ENCODE assay signal across 8 cellular contexts in the genomic region with DNA sequence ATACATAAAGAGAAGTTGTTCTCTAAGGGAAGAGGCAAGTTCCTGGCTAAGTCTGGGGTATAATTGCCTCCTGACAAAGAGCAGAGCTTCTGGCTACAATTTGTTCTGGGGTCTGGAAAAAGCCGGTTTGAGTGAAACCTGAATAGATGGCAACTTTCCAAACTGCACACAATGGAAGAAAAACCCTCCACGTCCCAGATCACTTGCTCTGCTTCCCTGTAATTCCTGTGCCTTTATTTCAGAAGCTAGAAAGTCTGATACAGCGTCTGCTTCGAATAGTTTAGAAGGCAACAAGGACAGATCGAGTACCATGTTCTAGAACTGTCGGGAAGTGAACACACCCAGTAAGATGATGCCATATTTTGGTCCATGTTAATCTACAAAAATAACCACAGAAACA. TPM values are rescaled to one million over a fixed set of nuclear protein-coding genes. Genes with fewer than 3 reads are reported as not detected.
DNase-seq lines count a peak whose midpoint lies in the region; ATAC-seq, FAIRE-seq and TF ChIP-seq lines count a peak whose summit lies in the region.

No MANE protein-coding gene starts in this region.

- H3K4me3 ChIP-seq in HUES48 (ENCODE audit: low read depth, low read length) (no peak overlapping the region), esophagus squamous epithelium (no peak overlapping the region), gastrocnemius medialis (peak overlapping the region in 2 of 4 donors; percentile 0)

- 26 to 31% methylated on average over 6 of the region's 6 CpGs for WGBS in esophagus squamous epithelium, 2 donors

- peak in 1 of 2 donors; percentile 29 for ATAC-seq in gastrocnemius medialis
- no peak for ATAC-seq in HG03571 (IDR thresholded peaks at IDR 0.05; ENCODE audit: unreplicated experiment)
- ATAC-seq in HG02610 (IDR thresholded peaks at IDR 0.05; ENCODE audit: unreplicated experiment) = no peak

- no peak for TF ChIP-seq CTCF in esophagus squamous epithelium (IDR thresholded peaks at IDR 0.05)
- no peak for TF ChIP-seq CTCF in gastrocnemius medialis (IDR thresholded peaks at IDR 0.05 in 4 of 5, conservative IDR thresholded peaks at IDR 0.05 in 1 of 5)

- no peak for TF ChIP-seq POLR2A in esophagus squamous epithelium (IDR thresholded peaks at IDR 0.05)
- TF ChIP-seq POLR2A in gastrocnemius medialis (IDR thresholded peaks at IDR 0.05) = no peak

- H3K4me1 ChIP-seq in HUES48 (ENCODE audit: control insufficient read depth, insufficient read depth, low read length) (0 out of 2 replicates have a peak, but pooled peaks cover 8% of the 10 kb centered on the region), esophagus squamous epithelium (peaks cover 26 to 41% (median 29%) of the 10 kb centered on the region in 3 donors), gastrocnemius medialis (peaks cover 39 to 43% of the 10 kb centered on the region in 2 donors)

- H3K9me3 ChIP-seq in HUES48 (ENCODE audit: control insufficient read depth, insufficient read depth, low read length) = no peaks in the 10 kb centered on the region
- no peaks in the 10 kb centered on the region for H3K9me3 ChIP-seq in esophagus squamous epithelium
- no peaks in the 10 kb centered on the region for H3K9me3 ChIP-seq in gastrocnemius medialis

- H3K9ac ChIP-seq in HUES48 (ENCODE audit: low read depth, low read length) = no peak overlapping the region

- H3K36me3 ChIP-seq in HUES48 (ENCODE audit: control insufficient read depth, insufficient read depth, low read length) (0 out of 2 replicates have a peak, but pooled peaks cover 7% of the 10 kb centered on the region), esophagus squamous epithelium (peaks cover 0 to 14% (median 7%) of the 10 kb centered on the region in 3 donors), gastrocnemius medialis (no peaks in the 10 kb centered on the region)

- peak; percentile 39 for DNase-seq in RPMI7951 (ENCODE audit: low read depth)
- DNase-seq in esophagus squamous epithelium (lab: John Stamatoyannopoulos, UW) = no peak
- DNase-seq in gastrocnemius medialis = no peak
- no peak for DNase-seq in GM19238 (ENCODE audit: insufficient read length, low spot score)
- no peak for DNase-seq in HTR-8/SVneo (ENCODE audit: insufficient read length, low spot score)

- no peak for FAIRE-seq in HTR-8/SVneo (lab: Jason Lieb, UNC)

- in situ Hi-C loops in gastrocnemius medialis (cut with MboI; ENCODE audit: low sequenced_read_pairs in 4 of 4) = no loop called here

- H3K27ac ChIP-seq in HUES48 (ENCODE audit: low read depth, low read length) (peak overlapping the region; percentile 94), esophagus squamous epithelium (peak overlapping the region; percentile 98 to 100 (median 98)), gastrocnemius medialis (peak overlapping the region; percentile 89 to 97 (median 94))

- intact Hi-C loops in esophagus squamous epithelium (cut with DNase I) (no loop called here), gastrocnemius medialis (cut with DNase I; ENCODE audit: low total_unique reads) (loop anchor here (10.0 kb wide), 1 partner anchor 175 kb away; the partner anchor contains the start of genes NISCH and TNNC1)

- H3K27me3 ChIP-seq in HUES48 (ENCODE audit: control insufficient read depth, insufficient read depth, low read length) = no peaks in the 10 kb centered on the region
- no peaks in the 10 kb centered on the region for H3K27me3 ChIP-seq in esophagus squamous epithelium
- H3K27me3 ChIP-seq in gastrocnemius medialis = no peaks in the 10 kb centered on the region

RNA-seq across cellular contexts. Expression of gene WDR82, which starts 1.6 kb away (rescaled TPM):
- total RNA-seq in RPMI7951 (2014; rRNA removed; shearing (Covaris generic)) = 53.0 and 54.7 TPM in 2 replicates
- total RNA-seq in esophagus squamous epithelium (10 to 100 TPM; 42.7 to 58.7 (median 52.9) TPM), gastrocnemius medialis (10 to 100 TPM; 54.1 to 64.9 (median 59.3) TPM)

RNA-seq across cellular contexts. Expression of gene GLYCTK, which starts 7.6 kb away (rescaled TPM):
- total RNA-seq in RPMI7951 (2014; rRNA removed; shearing (Covaris generic)) = 4.6 and 6.4 TPM in 2 replicates
- 1 to 10 TPM; 4.5 to 8.0 (median 7.5) TPM for total RNA-seq in esophagus squamous epithelium
- 10 to 100 TPM in 1 of 4 donors, 1 to 10 TPM in 3; 5.1 to 11.2 (median 7.7) TPM for total RNA-seq in gastrocnemius medialis

RNA-seq across cellular contexts. Expression of gene PPM1M, which starts 34.5 kb away (rescaled TPM):
- 11.0 and 12.3 TPM in 2 replicates for total RNA-seq in RPMI7951 (2014; rRNA removed; shearing (Covaris generic))
- total RNA-seq in esophagus squamous epithelium = 10 to 100 TPM in 3 of 4 donors, 1 to 10 TPM in 1; 3.2 to 25.6 (median 12.3) TPM
- total RNA-seq in gastrocnemius medialis = 1 to 10 TPM in 3 of 4 donors, under 1 TPM in 1; 0.97 to 5.2 (median 3.5) TPM

RNA-seq across cellular contexts. Expression of gene DNAH1, which starts 36.1 kb away (rescaled TPM):
- 0.48 and 0.78 TPM in 2 replicates for total RNA-seq in RPMI7951 (2014; rRNA removed; shearing (Covaris generic))
- total RNA-seq in esophagus squamous epithelium (1 to 10 TPM; 1.3 to 5.9 (median 1.9) TPM), gastrocnemius medialis (1 to 10 TPM; 1.4 to 6.8 (median 2.0) TPM)

RNA-seq across cellular contexts. Expression of gene TWF2, which starts 41.1 kb away (rescaled TPM):
- total RNA-seq in RPMI7951 (2014; rRNA removed; shearing (Covaris generic)) = 131 and 170 TPM in 2 replicates
- total RNA-seq in esophagus squamous epithelium (10 to 100 TPM; 31.6 to 74.9 (median 55.7) TPM), gastrocnemius medialis (100 to 1,000 TPM in 3 of 4 donors, 10 to 100 TPM in 1; 99.2 to 222 (median 168) TPM)
